ENCODE assay signal across 1 cellular context in genomic region chr2:9519250-9519649, GRCh38.
TF ChIP-seq lines count a peak whose summit lies in the region.

No MANE protein-coding gene starts in this region.

TF ChIP-seq in IMR-90, 13 proteins besides CTCF, POLR2A, EP300 and RAD21 (continued from another document):
- TF ChIP-seq, protein P1, sequence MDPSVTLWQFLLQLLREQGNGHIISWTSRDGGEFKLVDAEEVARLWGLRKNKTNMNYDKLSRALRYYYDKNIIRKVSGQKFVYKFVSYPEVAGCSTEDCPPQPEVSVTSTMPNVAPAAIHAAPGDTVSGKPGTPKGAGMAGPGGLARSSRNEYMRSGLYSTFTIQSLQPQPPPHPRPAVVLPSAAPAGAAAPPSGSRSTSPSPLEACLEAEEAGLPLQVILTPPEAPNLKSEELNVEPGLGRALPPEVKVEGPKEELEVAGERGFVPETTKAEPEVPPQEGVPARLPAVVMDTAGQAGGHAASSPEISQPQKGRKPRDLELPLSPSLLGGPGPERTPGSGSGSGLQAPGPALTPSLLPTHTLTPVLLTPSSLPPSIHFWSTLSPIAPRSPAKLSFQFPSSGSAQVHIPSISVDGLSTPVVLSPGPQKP (IDR thresholded peaks at IDR 0.05; ENCODE audit: borderline replicate concordance, low read depth, low read length) = no peak
- TF ChIP-seq MAZ (IDR thresholded peaks at IDR 0.05; ENCODE audit: borderline replicate concordance, low read depth, low read length) = no peak
- no peak for TF ChIP-seq RCOR1 (IDR thresholded peaks at IDR 0.05; ENCODE audit: insufficient replicate concordance, low read length)
- TF ChIP-seq NFE2L2 (IDR thresholded peaks at IDR 0.05; ENCODE audit: low read depth, low read length) = no peak
- TF ChIP-seq CHD1 (IDR thresholded peaks at IDR 0.05; ENCODE audit: low read depth, low read length) = no peak
- no peak for TF ChIP-seq MXI1 (IDR thresholded peaks at IDR 0.05; ENCODE audit: borderline replicate concordance, low read depth, low read length)
- no peak for TF ChIP-seq SMC3 (IDR thresholded peaks at IDR 0.05; ENCODE audit: low read depth, low read length)
- no peak for TF ChIP-seq FOS (IDR thresholded peaks at IDR 0.05; ENCODE audit: low read depth, low read length)
- no peak for TF ChIP-seq BHLHE40 (IDR thresholded peaks at IDR 0.05; ENCODE audit: low read depth, low read length)
